10 cellular contexts compared by ENCODE assay signal in genomic region chr3:69236808-69237707, GRCh38.
A peak's percentile ranks its signal among the peaks of the same experiment; 100 is the strongest.
DNase-seq lines count a peak whose midpoint lies in the region; ATAC-seq and TF ChIP-seq lines count a peak whose summit lies in the region.
"Had no signal": no experiment of that assay in that cellular context is flagged by ENCODE, and none has a peak within 500 bp of the region (broad histone marks: within the 10 kb centered on the region; RNA-seq: fewer than 3 reads in every experiment).

No MANE protein-coding gene starts in this region.

- no peaks in the 10 kb centered on the region for H3K9me2 ChIP-seq in MM.1S (replicated peaks; ENCODE audit: insufficient read depth, low read length)

- H3K9ac ChIP-seq in MM.1S (ENCODE audit: low read length) (peak overlapping the region; percentile 6; the same call in 1 of the 2 replicates), duodenal mucosa (ENCODE audit: low read depth in 1 of 2, low read length in 2 of 2) (peak overlapping the region in 1 of 2 donors; percentile 50)

- peaks cover 77% of the 10 kb centered on the region for H3K4me1 Mint-ChIP-seq in mesothelial cell of epicardium

- H3K27me3 ChIP-seq in ACC112 (ENCODE audit: insufficient read depth, low read length) (no peaks in the 10 kb centered on the region), MM.1S (replicated peaks; ENCODE audit: insufficient read depth, low read length) (no peaks in the 10 kb centered on the region), duodenal mucosa (ENCODE audit: control insufficient read depth in 1 of 2, insufficient read depth in 2 of 2, low read length in 2 of 2) (no peaks in the 10 kb centered on the region)

- H3K9me3 ChIP-seq in MM.1S (replicated peaks; ENCODE audit: insufficient read depth, low read length) (no peaks in the 10 kb centered on the region), duodenal mucosa (ENCODE audit: control insufficient read depth in 1 of 2, low read length in 2 of 2) (no peaks in the 10 kb centered on the region)
- H3K9me3 ChIP-seq: thoracic aorta had no signal

- ATAC-seq in HG02852 (IDR thresholded peaks at IDR 0.05; ENCODE audit: unreplicated experiment) (no peak), HG03139 (IDR thresholded peaks at IDR 0.05; ENCODE audit: unreplicated experiment) (no peak)

- H3K27ac ChIP-seq in ACC112 (ENCODE audit: low read depth, low read length): no peak overlapping the region
- H3K27ac ChIP-seq in MM.1S (ENCODE audit: low read length): peak overlapping the region; percentile 39; the same call in 1 of the 2 replicates
- H3K27ac ChIP-seq in duodenal mucosa (ENCODE audit: low read depth, low read length): no peak overlapping the region
- H3K27ac ChIP-seq: thoracic aorta had no signal

- H4K20me1 ChIP-seq in MM.1S (ENCODE audit: insufficient read depth, low read length): no peaks in the 10 kb centered on the region

- H3K27me3 Mint-ChIP-seq in mesothelial cell of epicardium (ENCODE audit: low read depth): no peaks in the 10 kb centered on the region

- no peaks in the 10 kb centered on the region for H3K9me3 Mint-ChIP-seq in mesothelial cell of epicardium

- peak overlapping the region; percentile 59 for H3K4me3 ChIP-seq in ACC112 (ENCODE audit: low read depth, low read length)
- peak overlapping the region; percentile 25 for H3K4me3 ChIP-seq in MM.1S (ENCODE audit: low read length)
- H3K4me3 ChIP-seq in duodenal mucosa (ENCODE audit: low read depth in 1 of 2, low read length in 2 of 2): peak overlapping the region; percentile 58 to 64
- H3K4me3 ChIP-seq: thoracic aorta had no signal

- peak overlapping the region; percentile 60 for H3K4me3 Mint-ChIP-seq in mesothelial cell of epicardium

- H3K36me3 Mint-ChIP-seq in mesothelial cell of epicardium: peaks cover 3% of the 10 kb centered on the region

- no peaks in the 10 kb centered on the region for H3K79me2 ChIP-seq in ACC112 (ENCODE audit: control insufficient read depth, insufficient read depth, low read length, unreplicated experiment)
- no peaks in the 10 kb centered on the region for H3K79me2 ChIP-seq in MM.1S (ENCODE audit: low read length)

- H3K4me1 ChIP-seq in ACC112 (ENCODE audit: control insufficient read depth, insufficient read depth, low read length, unreplicated experiment) (no peaks in the 10 kb centered on the region), MM.1S (ENCODE audit: low read length) (peaks cover 29% of the 10 kb centered on the region), duodenal mucosa (ENCODE audit: control insufficient read depth in 1 of 2, insufficient read depth in 2 of 2, low read length in 2 of 2) (peaks cover 5% of the 10 kb centered on the region in 2 donors)

- peaks cover 27% of the 10 kb centered on the region for H3F3A ChIP-seq in MM.1S (ENCODE audit: insufficient read depth, low read length)

- peak; percentile 30 for TF ChIP-seq CTCF in MM.1S (IDR thresholded peaks at IDR 0.05; ENCODE audit: low read length)
- TF ChIP-seq CTCF in mesothelial cell of epicardium (IDR thresholded peaks at IDR 0.05; ENCODE audit: unreplicated experiment): no peak

- H2AFZ ChIP-seq in ACC112 (ENCODE audit: low read length, unreplicated experiment) (no peak overlapping the region), MM.1S (ENCODE audit: low read length) (peak overlapping the region; percentile 47)

- H3K36me3 ChIP-seq in ACC112 (ENCODE audit: insufficient read depth, low read length): no peaks in the 10 kb centered on the region
- no peaks in the 10 kb centered on the region for H3K36me3 ChIP-seq in MM.1S (replicated peaks; ENCODE audit: insufficient read depth, low read length)
- no peaks in the 10 kb centered on the region for H3K36me3 ChIP-seq in duodenal mucosa (ENCODE audit: control insufficient read depth in 1 of 2, insufficient read depth in 2 of 2, low read length in 2 of 2)
- H3K36me3 ChIP-seq: thoracic aorta had no signal

- DNase-seq in MM.1S (peak; percentile 36), mesothelial cell of epicardium (ENCODE audit: low spot score in 2 of 2, unreplicated experiment in 2 of 2) (no peak), GOT3 (lab: John Stamatoyannopoulos, UW) (no peak), NCI-H187 treated with DMSO at 0.1 percent for 48 hours (lab: John Stamatoyannopoulos, UW) (no peak)
- DNase-seq: NCI-H446 had no signal

- peak overlapping the region; percentile 92 for H3K27ac Mint-ChIP-seq in mesothelial cell of epicardium

- peak overlapping the region; percentile 51 for H3K4me2 ChIP-seq in MM.1S (ENCODE audit: low read depth, low read length)
